In the genomic region with DNA sequence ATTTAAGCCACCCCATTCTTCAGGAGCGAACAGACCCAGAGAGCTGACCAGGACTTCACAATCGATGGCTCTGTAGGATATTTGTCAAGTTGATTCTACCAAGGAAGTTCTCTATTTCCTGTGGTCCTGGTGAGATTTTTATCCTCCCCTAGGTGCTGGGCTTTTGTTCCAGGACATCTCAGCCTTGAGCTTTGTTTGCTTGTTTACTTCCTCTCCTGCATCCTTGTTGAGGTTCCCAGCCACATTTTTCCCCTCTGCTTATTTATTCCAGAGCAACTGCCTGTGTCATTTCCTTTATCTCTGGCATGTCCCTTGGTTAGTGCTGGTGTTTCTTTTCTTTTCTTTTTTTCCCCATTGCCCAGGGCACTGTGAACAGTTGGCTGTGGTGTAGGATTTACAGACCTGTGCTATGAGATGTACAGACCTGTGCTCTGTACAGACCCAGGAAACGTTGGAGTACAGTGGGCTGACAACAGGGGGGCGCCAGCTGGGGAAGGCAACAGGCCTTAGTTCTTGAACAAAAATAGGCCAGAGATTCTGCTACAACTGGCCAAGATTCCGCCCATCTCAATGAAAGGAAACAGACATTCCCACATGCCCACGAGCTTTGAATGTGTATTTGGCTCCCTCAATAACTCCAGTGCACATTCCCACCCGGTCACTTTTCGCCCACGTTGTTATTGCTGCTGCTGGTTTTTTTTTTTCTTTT, we compare ENCODE assay signal across 15 cellular contexts.
A peak's percentile ranks its signal among the peaks of the same experiment; 100 is the strongest.
DNase-seq lines count a peak whose midpoint lies in the region; ATAC-seq and TF ChIP-seq lines count a peak whose summit lies in the region.
"Had no signal": no experiment of that assay in that cellular context is flagged by ENCODE, and none has a peak within 500 bp of the region (broad histone marks: within the 10 kb centered on the region; RNA-seq: fewer than 3 reads in every experiment).

No MANE protein-coding gene starts in this region.

- H3K27me3 ChIP-seq in HUES6 (ENCODE audit: control insufficient read depth, insufficient read depth, low read length) (no peaks in the 10 kb centered on the region), brain microvascular endothelial cell (replicated peaks) (no peaks in the 10 kb centered on the region), stomach (no peaks in the 10 kb centered on the region)

- H3K27ac ChIP-seq in HUES6 (ENCODE audit: low read depth, low read length) (peak overlapping the region; percentile 43; the same call in 1 of the 2 replicates), brain microvascular endothelial cell (no peak overlapping the region), stomach (peak overlapping the region in 3 of 5 donors; percentile 14 to 22 (median 21))

- ATAC-seq in left ventricle myocardium superior = peak; percentile 74
- ATAC-seq: mucosa of descending colon, Panc1 had no signal

- DNase-seq in brain microvascular endothelial cell (no peak), left ventricle myocardium superior (peak; percentile 33), stomach (no peak), hepatic stellate cell (ENCODE audit: low spot score) (no peak), NCI-H1417 (lab: John Stamatoyannopoulos, UW) (no peak)
- no peak for DNase-seq in stimulated activated CD8-positive, alpha-beta memory T cell treated with anti-CD3 and anti-CD28 coated beads, Interleukin-4, amount 100 ng/mL, for 48 hours
- DNase-seq in activated CD4-positive, alpha-beta T cell treated with anti-CD3 and anti-CD28 coated beads for 1 hour = no peak
- DNase-seq: activated naive CD4-positive, alpha-beta T cell; CD8-positive, alpha-beta memory T cell; mucosa of descending colon; NCI-H446; stimulated activated CD4-positive, alpha-beta T cell treated with anti-CD3 and anti-CD28 coated beads, Interleukin-4, amount 100 ng/mL, for 1 hour; stimulated activated naive CD4-positive, alpha-beta T cell had no signal

- peaks cover 11% of the 10 kb centered on the region; the same call in 1 of the 2 replicates for H3K4me1 ChIP-seq in HUES6 (ENCODE audit: control insufficient read depth, insufficient read depth, low read length)
- H3K4me1 ChIP-seq in stomach = peaks cover 4 to 6% (median 4%) of the 10 kb centered on the region in 4 donors

- intact Hi-C loops in left ventricle myocardium superior (cut with micrococcal nuclease) (no loop called here), stomach (cut with DNase I; ENCODE audit: low total_unique reads) (no loop called here)

- in situ Hi-C loops in brain microvascular endothelial cell (cut with HindIII; ENCODE audit: low pct_ligation_motif_present, low sequenced_read_pairs) = no loop called here

- no peaks in the 10 kb centered on the region for H3K36me3 ChIP-seq in HUES6 (ENCODE audit: control insufficient read depth, insufficient read depth, low read length)
- H3K36me3 ChIP-seq in brain microvascular endothelial cell (replicated peaks) = no peaks in the 10 kb centered on the region
- H3K36me3 ChIP-seq in stomach = no peaks in the 10 kb centered on the region

- no peak for TF ChIP-seq EP300 in stomach (IDR thresholded peaks at IDR 0.05)

- no peak overlapping the region for H3K4me3 ChIP-seq in HUES6 (ENCODE audit: low read depth, low read length)
- no peak overlapping the region for H3K4me3 ChIP-seq in brain microvascular endothelial cell (ENCODE audit: low read depth, low read length)
- H3K4me3 ChIP-seq in stomach = no peak overlapping the region
- H3K4me3 ChIP-seq: mucosa of descending colon had no signal

- 49 to 70% (median 60%) methylated on average over 9 of the region's 9 CpGs for WGBS in stomach, 5 donors

- H3K9me3 ChIP-seq in HUES6 (ENCODE audit: control insufficient read depth, insufficient read depth, low read depth, low read length) (no peaks in the 10 kb centered on the region), stomach (no peaks in the 10 kb centered on the region)
- H3K9me3 ChIP-seq: mucosa of descending colon had no signal

- TF ChIP-seq CTCF in brain microvascular endothelial cell (IDR thresholded peaks at IDR 0.05; ENCODE audit: low read depth, low read length, missing control alignments) (peak; percentile 19), stomach (IDR thresholded peaks at IDR 0.05) (no peak)

- H3K9ac ChIP-seq in HUES6 (ENCODE audit: low read length) = no peak overlapping the region

- no peak for TF ChIP-seq POLR2A in stomach (IDR thresholded peaks at IDR 0.05)
